16 cellular contexts compared by ENCODE assay signal in genomic region chr6:128311944-128312570, GRCh38.
DNase-seq lines count a peak whose midpoint lies in the region; ATAC-seq, FAIRE-seq and TF ChIP-seq lines count a peak whose summit lies in the region.
"Had no signal": no experiment of that assay in that cellular context is flagged by ENCODE, and none has a peak within 500 bp of the region (broad histone marks: within the 10 kb centered on the region; RNA-seq: fewer than 3 reads in every experiment).

No MANE protein-coding gene starts in this region.

- TF ChIP-seq POLR2A in GM12891 (IDR thresholded peaks at IDR 0.05; ENCODE audit: low read depth, low read length): no peak

- H3K27ac ChIP-seq in cardiac muscle cell (peak overlapping the region; percentile 84), OCI-LY3 (ENCODE audit: low read length) (no peak overlapping the region)
- H3K27ac ChIP-seq: heart left ventricle, RWPE1 had no signal

- no peaks in the 10 kb centered on the region for H3K36me3 ChIP-seq in cardiac muscle cell
- no peaks in the 10 kb centered on the region for H3K36me3 ChIP-seq in OCI-LY3 (replicated peaks; ENCODE audit: low read depth, low read length)
- H3K36me3 ChIP-seq: heart left ventricle had no signal

- H3K4me1 ChIP-seq in cardiac muscle cell (ENCODE audit: low read depth) (peaks cover 74% of the 10 kb centered on the region), OCI-LY3 (ENCODE audit: low read length) (peaks cover 9% of the 10 kb centered on the region)

- TF ChIP-seq CTCF in cardiac muscle cell (IDR thresholded peaks at IDR 0.05; ENCODE audit: low read depth, low read length): no peak
- no peak for TF ChIP-seq CTCF in OCI-LY3 (IDR thresholded peaks at IDR 0.05; ENCODE audit: low read depth, low read length)

- H3K4me2 ChIP-seq in OCI-LY3 (ENCODE audit: low read length): 0 out of 2 replicates have a peak overlapping the region, but pooled peaks have one; percentile 0

- ATAC-seq in HG03342 (IDR thresholded peaks at IDR 0.05; ENCODE audit: unreplicated experiment) (peak; percentile 43), GM21529 (IDR thresholded peaks at IDR 0.05; ENCODE audit: unreplicated experiment) (no peak), esophagus mucosa (no peak)
- ATAC-seq: heart left ventricle, T-helper 17 cell had no signal

- no peak overlapping the region for H3K9ac ChIP-seq in OCI-LY3 (ENCODE audit: low read length)

- intact Hi-C loops in cardiac septum (cut with DNase I): no loop called here

- DNase-seq in cardiac muscle cell (ENCODE audit: low read depth in 1 of 2, low spot score in 1 of 2) (no peak), cardiac septum (ENCODE audit: low spot score) (no peak), NCI-H2227 (lab: John Stamatoyannopoulos, UW; ENCODE audit: unreplicated experiment) (no peak), GM12891 (ENCODE audit: insufficient read length, low spot score) (no peak)
- DNase-seq: activated CD4-positive, alpha-beta T cell treated with anti-CD3 and anti-CD28 coated beads for 48 hours; heart left ventricle; NCI-H1930; NCI-H526 treated with DMSO at 0.1 percent for 48 hours; stimulated activated naive CD4-positive, alpha-beta T cell treated with Interleukin-2 at 50 U/mL for 16 hours; T-helper 17 cell had no signal

- H3K4me3 ChIP-seq in cardiac muscle cell: no peak overlapping the region
- no peak overlapping the region for H3K4me3 ChIP-seq in OCI-LY3 (ENCODE audit: low read length)
- H3K4me3 ChIP-seq: heart left ventricle had no signal

- no peak for FAIRE-seq in GM12891 (lab: Jason Lieb, UNC)
- FAIRE-seq: G401.6 had no signal

- H4K20me1 ChIP-seq in OCI-LY3 (ENCODE audit: insufficient read depth, low read length): no peaks in the 10 kb centered on the region

- H3K79me2 ChIP-seq in OCI-LY3 (ENCODE audit: low read length): no peaks in the 10 kb centered on the region

- H3K9me3 ChIP-seq in cardiac muscle cell (ENCODE audit: low read depth) (no peaks in the 10 kb centered on the region), OCI-LY3 (ENCODE audit: insufficient read depth, low read length) (no peaks in the 10 kb centered on the region)
- H3K9me3 ChIP-seq: heart left ventricle had no signal

- H2AFZ ChIP-seq in OCI-LY3 (ENCODE audit: low read depth, low read length): no peak overlapping the region

- H3K27me3 ChIP-seq in cardiac muscle cell (no peaks in the 10 kb centered on the region), OCI-LY3 (ENCODE audit: low read depth, low read length) (no peaks in the 10 kb centered on the region)
- H3K27me3 ChIP-seq: heart left ventricle had no signal

TF ChIP-seq in GM12891, 5 proteins besides CTCF, POLR2A, EP300 and RAD21:
- TF ChIP-seq PAX5 (IDR thresholded peaks at IDR 0.05; ENCODE audit: insufficient read depth, low read length, severe bottlenecking) (no peak), SPI1 (IDR thresholded peaks at IDR 0.05; ENCODE audit: low read depth, low read length) (no peak), POU2F2 (IDR thresholded peaks at IDR 0.05; ENCODE audit: low read depth, low read length) (no peak), POLR2AphosphoS5 (IDR thresholded peaks at IDR 0.05; ENCODE audit: low read depth, low read length) (no peak), TAF1 (IDR thresholded peaks at IDR 0.05; ENCODE audit: low read depth, low read length) (no peak)
